ENCODE assay signal across 1 cellular context in the genomic region with DNA sequence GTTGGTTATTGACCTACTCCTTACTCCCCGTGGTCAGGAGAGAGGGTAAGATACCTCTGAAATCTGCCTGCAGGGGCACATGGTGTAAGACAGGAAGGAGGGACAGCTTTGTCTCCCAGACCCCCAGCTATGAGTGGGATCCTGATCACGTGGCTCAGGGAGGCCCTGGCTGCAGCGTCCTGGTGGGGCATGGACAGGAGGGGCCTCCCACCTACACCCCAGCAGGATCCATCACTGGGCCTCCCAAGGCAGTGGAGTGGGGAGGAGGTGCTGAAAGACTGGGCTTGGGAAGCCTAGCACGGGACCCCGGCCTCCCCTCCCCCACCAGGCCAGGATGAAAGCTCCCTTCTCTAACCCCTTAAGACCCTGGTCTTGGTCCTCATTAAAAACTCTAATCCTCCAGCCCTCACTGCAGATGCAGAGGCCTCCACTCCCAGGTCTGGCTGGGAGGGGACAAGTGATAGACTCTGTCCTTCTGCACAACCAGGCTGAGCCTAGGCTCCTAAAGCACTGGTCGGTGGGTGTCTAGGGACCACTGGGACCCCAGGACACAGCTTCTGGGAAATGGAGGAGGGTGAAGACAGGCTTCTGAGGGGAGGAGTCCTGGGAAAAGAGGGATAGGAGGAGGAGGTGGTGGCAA.
TF ChIP-seq lines count a peak whose summit lies in the region.

No MANE protein-coding gene starts in this region.

TF ChIP-seq in K562, 482 proteins besides CTCF, POLR2A, EP300 and RAD21:
- TF ChIP-seq MED1 (CRISPR knock-in tag; IDR thresholded peaks at IDR 0.05; ENCODE audit: borderline replicate concordance) = no peak
- no peak for TF ChIP-seq TBL1XR1 (IDR thresholded peaks at IDR 0.05; ENCODE audit: low read length in 2 of 2)
- no peak for TF ChIP-seq ZKSCAN8 (CRISPR knock-in tag; IDR thresholded peaks at IDR 0.05)
- TF ChIP-seq, protein P1, sequence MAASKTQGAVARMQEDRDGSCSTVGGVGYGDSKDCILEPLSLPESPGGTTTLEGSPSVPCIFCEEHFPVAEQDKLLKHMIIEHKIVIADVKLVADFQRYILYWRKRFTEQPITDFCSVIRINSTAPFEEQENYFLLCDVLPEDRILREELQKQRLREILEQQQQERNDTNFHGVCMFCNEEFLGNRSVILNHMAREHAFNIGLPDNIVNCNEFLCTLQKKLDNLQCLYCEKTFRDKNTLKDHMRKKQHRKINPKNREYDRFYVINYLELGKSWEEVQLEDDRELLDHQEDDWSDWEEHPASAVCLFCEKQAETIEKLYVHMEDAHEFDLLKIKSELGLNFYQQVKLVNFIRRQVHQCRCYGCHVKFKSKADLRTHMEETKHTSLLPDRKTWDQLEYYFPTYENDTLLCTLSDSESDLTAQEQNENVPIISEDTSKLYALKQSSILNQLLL (CRISPR knock-in tag; IDR thresholded peaks at IDR 0.05; ENCODE audit: borderline replicate concordance) = no peak
- TF ChIP-seq, protein P2, sequence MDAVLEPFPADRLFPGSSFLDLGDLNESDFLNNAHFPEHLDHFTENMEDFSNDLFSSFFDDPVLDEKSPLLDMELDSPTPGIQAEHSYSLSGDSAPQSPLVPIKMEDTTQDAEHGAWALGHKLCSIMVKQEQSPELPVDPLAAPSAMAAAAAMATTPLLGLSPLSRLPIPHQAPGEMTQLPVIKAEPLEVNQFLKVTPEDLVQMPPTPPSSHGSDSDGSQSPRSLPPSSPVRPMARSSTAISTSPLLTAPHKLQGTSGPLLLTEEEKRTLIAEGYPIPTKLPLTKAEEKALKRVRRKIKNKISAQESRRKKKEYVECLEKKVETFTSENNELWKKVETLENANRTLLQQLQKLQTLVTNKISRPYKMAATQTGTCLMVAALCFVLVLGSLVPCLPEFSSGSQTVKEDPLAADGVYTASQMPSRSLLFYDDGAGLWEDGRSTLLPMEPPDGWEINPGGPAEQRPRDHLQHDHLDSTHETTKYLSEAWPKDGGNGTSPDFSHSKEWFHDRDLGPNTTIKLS (IDR thresholded peaks at IDR 0.05; ENCODE audit: borderline replicate concordance, low read depth) = no peak
- TF ChIP-seq TBP (optimal IDR thresholded peaks at IDR 0.05; ENCODE audit: low read depth, low read length) = peak; percentile 11
- TF ChIP-seq COPS2 (conservative IDR thresholded peaks at IDR 0.05) = no peak
- TF ChIP-seq, protein P3, sequence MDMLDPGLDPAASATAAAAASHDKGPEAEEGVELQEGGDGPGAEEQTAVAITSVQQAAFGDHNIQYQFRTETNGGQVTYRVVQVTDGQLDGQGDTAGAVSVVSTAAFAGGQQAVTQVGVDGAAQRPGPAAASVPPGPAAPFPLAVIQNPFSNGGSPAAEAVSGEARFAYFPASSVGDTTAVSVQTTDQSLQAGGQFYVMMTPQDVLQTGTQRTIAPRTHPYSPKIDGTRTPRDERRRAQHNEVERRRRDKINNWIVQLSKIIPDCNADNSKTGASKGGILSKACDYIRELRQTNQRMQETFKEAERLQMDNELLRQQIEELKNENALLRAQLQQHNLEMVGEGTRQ (CRISPR knock-in tag; IDR thresholded peaks at IDR 0.05) = 0 out of 2 replicates have a peak, but pooled peaks have one; percentile 14
- TF ChIP-seq RBM25 (IDR thresholded peaks at IDR 0.05; ENCODE audit: low read depth, low read length, severe bottlenecking) = no peak
- no peak for TF ChIP-seq PHF21A (IDR thresholded peaks at IDR 0.05; ENCODE audit: borderline replicate concordance, low read depth)
- TF ChIP-seq MTA2 (IDR thresholded peaks at IDR 0.05; ENCODE audit: low read depth) = no peak
TF ChIP-seq in K562: peak in this region for 2.
